Comparison of ENCODE assay signal across 9 cellular contexts in the genomic region with DNA sequence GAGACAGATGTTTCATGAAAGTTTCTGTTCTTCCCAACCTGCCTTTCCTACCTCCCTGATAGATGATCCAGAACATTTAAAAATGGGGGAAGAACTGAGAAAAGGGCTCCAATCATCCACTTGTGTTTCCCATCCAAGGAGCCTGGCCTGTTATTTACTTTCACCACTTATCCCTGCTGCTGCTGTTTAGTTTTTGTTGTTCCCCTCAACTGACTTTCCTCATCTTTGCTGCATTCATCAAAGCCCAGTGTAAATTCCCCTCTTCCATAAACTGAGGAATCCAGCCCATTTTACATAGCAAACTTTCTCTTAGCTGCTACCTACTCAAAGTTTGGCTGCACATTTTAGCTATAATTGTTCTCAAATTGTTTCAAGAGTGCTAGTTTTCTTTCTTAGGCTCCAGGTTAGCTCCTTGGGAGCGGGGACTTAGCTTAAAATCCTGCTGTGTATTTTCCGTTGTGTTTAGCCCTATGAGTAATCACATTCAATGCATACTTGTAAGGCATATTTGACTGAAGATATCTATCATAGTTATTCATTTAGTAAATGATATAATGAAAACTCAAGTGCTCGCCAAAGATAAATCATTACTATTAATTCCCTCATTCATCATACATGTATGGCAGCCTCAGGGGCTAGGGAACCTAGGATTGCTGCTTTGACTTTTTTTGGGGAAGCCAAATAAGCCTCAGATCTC. TPM values are rescaled to one million over a fixed set of nuclear protein-coding genes. Genes with fewer than 3 reads are reported as not detected.
DNase-seq lines count a peak whose midpoint lies in the region; FAIRE-seq and TF ChIP-seq lines count a peak whose summit lies in the region.
"Had no signal": no experiment of that assay in that cellular context is flagged by ENCODE, and none has a peak within 500 bp of the region (broad histone marks: within the 10 kb centered on the region; RNA-seq: fewer than 3 reads in every experiment).

No MANE protein-coding gene starts in this region.

- DNase-seq in NCI-H1105 treated with DMSO at 0.1 percent for 48 hours (lab: John Stamatoyannopoulos, UW) (peak; percentile 47), neural crest cell (ENCODE audit: low read depth, low spot score) (no peak), cortex of kidney (lab: John Stamatoyannopoulos, UW) (no peak), HUDEP-2 (lab: John Stamatoyannopoulos, UW; ENCODE audit: unreplicated experiment in 76 of 76) (no peak), urothelium cell line (ENCODE audit: low spot score) (no peak)
- no peak for DNase-seq in activated naive CD8-positive, alpha-beta T cell treated with anti-CD3 and anti-CD28 coated beads for 36 hours
- DNase-seq: NCI-H2171 had no signal

- peak overlapping the region in 7 of 11 experiments; percentile 89 to 97 (median 94); a peak in 7 of 22 replicates for H3K4me2 ChIP-seq in BLaER1 treated with 17β-estradiol and CSF1 and Interleukin-3, amounts not matched to agents 10 nM and 100 nM

- peaks cover 47% of the 10 kb centered on the region for H3K4me1 Mint-ChIP-seq in neural crest cell
- H3K4me1 Mint-ChIP-seq in activated naive CD8-positive, alpha-beta T cell treated with anti-CD3 and anti-CD28 coated beads for 36 hours = peaks cover 14% of the 10 kb centered on the region

- no peaks in the 10 kb centered on the region for H3K9me3 Mint-ChIP-seq in neural crest cell
- H3K9me3 Mint-ChIP-seq in activated naive CD8-positive, alpha-beta T cell treated with anti-CD3 and anti-CD28 coated beads for 36 hours = no peaks in the 10 kb centered on the region

- peak overlapping the region; percentile 98 for H3K4me3 Mint-ChIP-seq in neural crest cell
- H3K4me3 Mint-ChIP-seq in activated naive CD8-positive, alpha-beta T cell treated with anti-CD3 and anti-CD28 coated beads for 36 hours = no peak overlapping the region

- no peak overlapping the region for H3K9ac ChIP-seq in BLaER1 treated with 17β-estradiol and CSF1 and Interleukin-3, amounts not matched to agents 10 nM and 100 nM

- H3K27ac Mint-ChIP-seq in neural crest cell (ENCODE audit: unreplicated experiment) = peak overlapping the region; percentile 75
- no peak overlapping the region for H3K27ac Mint-ChIP-seq in activated naive CD8-positive, alpha-beta T cell treated with anti-CD3 and anti-CD28 coated beads for 36 hours

- H3K27ac ChIP-seq in BLaER1 treated with 17β-estradiol and CSF1 and Interleukin-3, amounts not matched to agents 10 nM and 100 nM = no peak overlapping the region
- H3K27ac ChIP-seq in ectodermal cell (ENCODE audit: insufficient read depth, low read depth, low read length, poor library complexity, severe bottlenecking) = peak overlapping the region; percentile 90

- TF ChIP-seq CTCF in neural crest cell (conservative IDR thresholded peaks at IDR 0.05) = no peak

- no peak overlapping the region for H3K4me3 ChIP-seq in BLaER1 treated with 17β-estradiol and CSF1 and Interleukin-3, amounts not matched to agents 10 nM and 100 nM
- H3K4me3 ChIP-seq in ectodermal cell (ENCODE audit: insufficient read depth, low read depth, low read length) = peak overlapping the region; percentile 74

- FAIRE-seq in urothelium cell line (lab: Jason Lieb, UNC) = no peak

- no peaks in the 10 kb centered on the region for H4K20me1 ChIP-seq in BLaER1 treated with 17β-estradiol and CSF1 and Interleukin-3, amounts not matched to agents 10 nM and 100 nM

- 24 to 40% methylated on average over 3 of the region's 3 CpGs for WGBS in ectodermal cell, 2 experiments

- no peaks in the 10 kb centered on the region for H3K36me3 ChIP-seq in BLaER1 treated with 17β-estradiol and CSF1 and Interleukin-3, amounts not matched to agents 10 nM and 100 nM
- H3K36me3 ChIP-seq in ectodermal cell (ENCODE audit: control insufficient read depth, insufficient read depth, low read length) = no peaks in the 10 kb centered on the region

- H3K27me3 Mint-ChIP-seq in neural crest cell (ENCODE audit: low read depth) = no peaks in the 10 kb centered on the region
- H3K27me3 Mint-ChIP-seq in activated naive CD8-positive, alpha-beta T cell treated with anti-CD3 and anti-CD28 coated beads for 36 hours = peaks cover 55% of the 10 kb centered on the region

- peaks cover 9 to 21% (median 16%) of the 10 kb centered on the region in 11 experiments; a peak in 20 of 22 replicates for H3K27me3 ChIP-seq in BLaER1 treated with 17β-estradiol and CSF1 and Interleukin-3, amounts not matched to agents 10 nM and 100 nM
- no peaks in the 10 kb centered on the region for H3K27me3 ChIP-seq in ectodermal cell (ENCODE audit: control insufficient read depth, insufficient read depth, low read length, poor library complexity, severe bottlenecking)

- no peaks in the 10 kb centered on the region for H3K36me3 Mint-ChIP-seq in neural crest cell (ENCODE audit: low read depth)
- no peaks in the 10 kb centered on the region for H3K36me3 Mint-ChIP-seq in activated naive CD8-positive, alpha-beta T cell treated with anti-CD3 and anti-CD28 coated beads for 36 hours

- H3K9me3 ChIP-seq in BLaER1 treated with 17β-estradiol and CSF1 and Interleukin-3, amounts not matched to agents 10 nM and 100 nM (replicated peaks in 1 of 11) = no peaks in the 10 kb centered on the region
- no peaks in the 10 kb centered on the region for H3K9me3 ChIP-seq in ectodermal cell (ENCODE audit: control insufficient read depth, low read length)

- H3K4me1 ChIP-seq in BLaER1 treated with 17β-estradiol and CSF1 and Interleukin-3, amounts not matched to agents 10 nM and 100 nM = peaks cover 8 to 26% (median 21%) of the 10 kb centered on the region in 10 experiments
- peaks cover 8% of the 10 kb centered on the region for H3K4me1 ChIP-seq in ectodermal cell (ENCODE audit: control insufficient read depth, insufficient read depth, low read length)

RNA-seq across cellular contexts. Expression of a gene that starts 1.4 kb away (rescaled TPM):
- polyA plus RNA-seq in ectodermal cell (2013, experiment 1 of 4) = 152 TPM
- 180 TPM for polyA plus RNA-seq in ectodermal cell (2013, experiment 2 of 4)
- polyA plus RNA-seq in ectodermal cell (2013, experiment 3 of 4) = 111 TPM
- 126 TPM for polyA plus RNA-seq in ectodermal cell (2013, experiment 4 of 4)
- total RNA-seq in neural crest cell = 65.6 and 70.5 TPM in 2 replicates
- total RNA-seq in activated naive CD8-positive, alpha-beta T cell treated with anti-CD3 and anti-CD28 coated beads for 36 hours = under 1 TPM; 0.02 to 0.10 TPM

Comparison
In these comparisons a context has a peak if more than half of its experiments do, and no peak if none do; other contexts are left out.
1. RNA of a gene that starts 1.4 kb away (total RNA-seq): 65.6 to 70.5 TPM in neural crest cell; 0.02 to 0.10 TPM in activated naive CD8-positive, alpha-beta T cell treated with anti-CD3 and anti-CD28 coated beads for 36 hours; every median in the first group is over 10 times any median in the second.